Comparison of ENCODE assay signal across 9 cellular contexts in genomic region chr4:133149932-133150642, GRCh38. TPM values are rescaled to one million over a fixed set of nuclear protein-coding genes. Genes with fewer than 3 reads are reported as not detected.
DNase-seq lines count a peak whose midpoint lies in the region; ATAC-seq and TF ChIP-seq lines count a peak whose summit lies in the region.
"Had no signal": no experiment of that assay in that cellular context is flagged by ENCODE, and none has a peak within 500 bp of the region (broad histone marks: within the 10 kb centered on the region; RNA-seq: fewer than 3 reads in every experiment).

No MANE protein-coding gene starts in this region.

- H3K4me3 ChIP-seq in BLaER1 (peak overlapping the region; percentile 18; the same call in 1 of the 2 replicates), HUES48 (ENCODE audit: low read depth, low read length) (peak overlapping the region; percentile 69), fibroblast of lung (replicated peaks in 1 of 4; ENCODE audit: control extremely low read depth in 1 of 4, insufficient read depth in 1 of 4, low read depth in 3 of 4, low read length in 4 of 4) (peak overlapping the region; percentile 47 to 65 (median 60))

- ATAC-seq in HG02973 (IDR thresholded peaks at IDR 0.05; ENCODE audit: unreplicated experiment) = no peak
- no peak for ATAC-seq in GM19328 (IDR thresholded peaks at IDR 0.05; ENCODE audit: unreplicated experiment)

- H2AFZ ChIP-seq in fibroblast of lung (ENCODE audit: low read length) = peak overlapping the region; percentile 52

- H4K20me1 ChIP-seq in BLaER1 (no peaks in the 10 kb centered on the region), fibroblast of lung (ENCODE audit: control insufficient read depth, extremely low read depth, insufficient read depth, low read length) (no peaks in the 10 kb centered on the region)

- H3K36me3 ChIP-seq in BLaER1 = no peaks in the 10 kb centered on the region; the same call in 1 of the 2 replicates
- H3K36me3 ChIP-seq in HUES48 (ENCODE audit: control insufficient read depth, insufficient read depth, low read length) = no peaks in the 10 kb centered on the region
- no peaks in the 10 kb centered on the region for H3K36me3 ChIP-seq in fibroblast of lung (ENCODE audit: control insufficient read depth, insufficient read depth, low read length)

- peaks cover 64% of the 10 kb centered on the region for H3K9me3 ChIP-seq in BLaER1
- no peaks in the 10 kb centered on the region for H3K9me3 ChIP-seq in HUES48 (ENCODE audit: control insufficient read depth, insufficient read depth, low read length)
- no peaks in the 10 kb centered on the region for H3K9me3 ChIP-seq in fibroblast of lung (ENCODE audit: control insufficient read depth, insufficient read depth, low read depth, low read length)

- peaks cover 12% of the 10 kb centered on the region for H3K4me1 ChIP-seq in BLaER1
- peaks cover 50% of the 10 kb centered on the region for H3K4me1 ChIP-seq in HUES48 (ENCODE audit: control insufficient read depth, insufficient read depth, low read length)
- H3K4me1 ChIP-seq in fibroblast of lung (ENCODE audit: control insufficient read depth, extremely low read depth, insufficient read depth, low read length) = peaks cover 5% of the 10 kb centered on the region

- no peaks in the 10 kb centered on the region for H3K79me2 ChIP-seq in fibroblast of lung (ENCODE audit: control insufficient read depth, insufficient read depth, low read length)

- no peak for TF ChIP-seq CTCF in fibroblast of lung (conservative IDR thresholded peaks at IDR 0.05 in 1 of 2, IDR thresholded peaks at IDR 0.05 in 1 of 2; ENCODE audit: low read depth in 1 of 2, low read length in 2 of 2)

- H3K27me3 ChIP-seq in BLaER1 (peaks cover 31% of the 10 kb centered on the region), HUES48 (ENCODE audit: control insufficient read depth, insufficient read depth, low read length) (peaks cover 90% of the 10 kb centered on the region), fibroblast of lung (ENCODE audit: control insufficient read depth, insufficient read depth, low read length) (peaks cover 3% of the 10 kb centered on the region)

- peak overlapping the region; percentile 51; the same call in 1 of the 2 replicates for H3K4me2 ChIP-seq in BLaER1
- H3K4me2 ChIP-seq in fibroblast of lung (ENCODE audit: extremely low read depth, insufficient read depth, low read length) = peak overlapping the region; percentile 71

- DNase-seq in fibroblast of lung (ENCODE audit: low read depth in 2 of 2) = peak; percentile 13 to 39
- peak; percentile 45 for DNase-seq in posterior vena cava (ENCODE audit: low spot score)
- no peak for DNase-seq in SHP77 (lab: John Stamatoyannopoulos, UW)
- DNase-seq in putamen (ENCODE audit: low spot score) = no peak
- DNase-seq: activated CD4-positive, alpha-beta T cell treated with anti-CD3 and anti-CD28 coated beads for 4 hours had no signal

- H3K9ac ChIP-seq in BLaER1 (no peak overlapping the region), HUES48 (ENCODE audit: low read depth, low read length) (no peak overlapping the region), fibroblast of lung (ENCODE audit: insufficient read depth, low read length) (no peak overlapping the region)

- H3K27ac ChIP-seq in BLaER1 (no peak overlapping the region), HUES48 (ENCODE audit: low read depth, low read length) (no peak overlapping the region), fibroblast of lung (ENCODE audit: insufficient read depth, low read length) (no peak overlapping the region)

- intact Hi-C loops in posterior vena cava (cut with DNase I) = no loop called here

RNA-seq across cellular contexts. Expression of gene PCDH10, which starts 1.0 kb away (rescaled TPM):
- total RNA-seq in fibroblast of lung (0.26 and 0.66 TPM in 2 replicates), posterior vena cava (1 to 10 TPM; 2.3 to 4.6 TPM)
- 2.0 and 19.5 TPM in 2 replicates for polyA plus RNA-seq in fibroblast of lung
- polyA plus RNA-seq in fibroblast of lung (2012) = 1.9 and 17.2 TPM in 2 replicates
- polyA minus RNA-seq in fibroblast of lung (ENCODE audit: low replicate concordance) = 8.3 and 39.9 TPM in 2 replicates

Comparison
In these comparisons a context has a peak if more than half of its experiments do, and no peak if none do; other contexts are left out.
1. H3K4me3 ChIP-seq: peak in every context shown above with its lines; median percentile 69 in HUES48; 60 in fibroblast of lung; 18 in BLaER1.
2. DNase-seq: peak in fibroblast of lung (2 of 2) and posterior vena cava (single experiment); none in SHP77 (0 of 2) and putamen (single experiment).